Comparison of ENCODE assay signal across 1 cellular context in genomic region chr20:43558412-43559146, GRCh38.
TF ChIP-seq lines count a peak whose summit lies in the region.

SGK2 (plus strand) TSS chr20:43559027; CDS start chr20:43566496, 7,469 bp downstream.

TF ChIP-seq in HepG2, 621 proteins besides CTCF, POLR2A, EP300 and RAD21 (continued from another document and continues in another):
- TF ChIP-seq FUBP1 (CRISPR knock-in tag; IDR thresholded peaks at IDR 0.05; ENCODE audit: borderline replicate concordance): peak; percentile 94; the same call in 1 of the 2 replicates
- peak; percentile 44; the same call in 1 of the 2 replicates for TF ChIP-seq NR2F2 (IDR thresholded peaks at IDR 0.05; ENCODE audit: borderline replicate concordance, low read depth)
- TF ChIP-seq, protein P1, sequence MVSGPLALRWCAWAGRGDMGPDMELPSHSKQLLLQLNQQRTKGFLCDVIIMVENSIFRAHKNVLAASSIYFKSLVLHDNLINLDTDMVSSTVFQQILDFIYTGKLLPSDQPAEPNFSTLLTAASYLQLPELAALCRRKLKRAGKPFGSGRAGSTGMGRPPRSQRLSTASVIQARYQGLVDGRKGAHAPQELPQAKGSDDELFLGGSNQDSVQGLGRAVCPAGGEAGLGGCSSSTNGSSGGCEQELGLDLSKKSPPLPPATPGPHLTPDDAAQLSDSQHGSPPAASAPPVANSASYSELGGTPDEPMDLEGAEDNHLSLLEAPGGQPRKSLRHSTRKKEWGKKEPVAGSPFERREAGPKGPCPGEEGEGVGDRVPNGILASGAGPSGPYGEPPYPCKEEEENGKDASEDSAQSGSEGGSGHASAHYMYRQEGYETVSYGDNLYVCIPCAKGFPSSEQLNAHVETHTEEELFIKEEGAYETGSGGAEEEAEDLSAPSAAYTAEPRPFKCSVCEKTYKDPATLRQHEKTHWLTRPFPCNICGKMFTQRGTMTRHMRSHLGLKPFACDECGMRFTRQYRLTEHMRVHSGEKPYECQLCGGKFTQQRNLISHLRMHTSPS (CRISPR knock-in tag; IDR thresholded peaks at IDR 0.05; ENCODE audit: low read depth): no peak; the same call in none of the 2 replicates
- TF ChIP-seq ZBTB26 (CRISPR knock-in tag; IDR thresholded peaks at IDR 0.05; ENCODE audit: borderline replicate concordance): peak; percentile 61
- TF ChIP-seq RBAK (CRISPR knock-in tag; IDR thresholded peaks at IDR 0.05): peak; percentile 73; the same call in 1 of the 2 replicates
- TF ChIP-seq, protein P2, sequence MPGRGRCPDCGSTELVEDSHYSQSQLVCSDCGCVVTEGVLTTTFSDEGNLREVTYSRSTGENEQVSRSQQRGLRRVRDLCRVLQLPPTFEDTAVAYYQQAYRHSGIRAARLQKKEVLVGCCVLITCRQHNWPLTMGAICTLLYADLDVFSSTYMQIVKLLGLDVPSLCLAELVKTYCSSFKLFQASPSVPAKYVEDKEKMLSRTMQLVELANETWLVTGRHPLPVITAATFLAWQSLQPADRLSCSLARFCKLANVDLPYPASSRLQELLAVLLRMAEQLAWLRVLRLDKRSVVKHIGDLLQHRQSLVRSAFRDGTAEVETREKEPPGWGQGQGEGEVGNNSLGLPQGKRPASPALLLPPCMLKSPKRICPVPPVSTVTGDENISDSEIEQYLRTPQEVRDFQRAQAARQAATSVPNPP (CRISPR knock-in tag; IDR thresholded peaks at IDR 0.05): no peak
- TF ChIP-seq FIP1L1 (IDR thresholded peaks at IDR 0.05; ENCODE audit: borderline replicate concordance, insufficient read depth, low read depth, low read length): peak; percentile 95; the same call in 1 of the 2 replicates
- peak; percentile 82 for TF ChIP-seq ZFP91 (CRISPR knock-in tag; IDR thresholded peaks at IDR 0.05; ENCODE audit: borderline replicate concordance)
- TF ChIP-seq CERS6 (CRISPR knock-in tag; IDR thresholded peaks at IDR 0.05): no peak
- TF ChIP-seq ZNF34 (CRISPR knock-in tag; IDR thresholded peaks at IDR 0.05; ENCODE audit: borderline replicate concordance): 0 out of 2 replicates have a peak, but pooled peaks have one; percentile 28
- TF ChIP-seq ATM (IDR thresholded peaks at IDR 0.05; ENCODE audit: borderline replicate concordance): no peak
- 0 out of 2 replicates have a peak, but pooled peaks have one; percentile 40 for TF ChIP-seq ZFP36L1 (CRISPR knock-in tag; IDR thresholded peaks at IDR 0.05)
- TF ChIP-seq, protein P3, sequence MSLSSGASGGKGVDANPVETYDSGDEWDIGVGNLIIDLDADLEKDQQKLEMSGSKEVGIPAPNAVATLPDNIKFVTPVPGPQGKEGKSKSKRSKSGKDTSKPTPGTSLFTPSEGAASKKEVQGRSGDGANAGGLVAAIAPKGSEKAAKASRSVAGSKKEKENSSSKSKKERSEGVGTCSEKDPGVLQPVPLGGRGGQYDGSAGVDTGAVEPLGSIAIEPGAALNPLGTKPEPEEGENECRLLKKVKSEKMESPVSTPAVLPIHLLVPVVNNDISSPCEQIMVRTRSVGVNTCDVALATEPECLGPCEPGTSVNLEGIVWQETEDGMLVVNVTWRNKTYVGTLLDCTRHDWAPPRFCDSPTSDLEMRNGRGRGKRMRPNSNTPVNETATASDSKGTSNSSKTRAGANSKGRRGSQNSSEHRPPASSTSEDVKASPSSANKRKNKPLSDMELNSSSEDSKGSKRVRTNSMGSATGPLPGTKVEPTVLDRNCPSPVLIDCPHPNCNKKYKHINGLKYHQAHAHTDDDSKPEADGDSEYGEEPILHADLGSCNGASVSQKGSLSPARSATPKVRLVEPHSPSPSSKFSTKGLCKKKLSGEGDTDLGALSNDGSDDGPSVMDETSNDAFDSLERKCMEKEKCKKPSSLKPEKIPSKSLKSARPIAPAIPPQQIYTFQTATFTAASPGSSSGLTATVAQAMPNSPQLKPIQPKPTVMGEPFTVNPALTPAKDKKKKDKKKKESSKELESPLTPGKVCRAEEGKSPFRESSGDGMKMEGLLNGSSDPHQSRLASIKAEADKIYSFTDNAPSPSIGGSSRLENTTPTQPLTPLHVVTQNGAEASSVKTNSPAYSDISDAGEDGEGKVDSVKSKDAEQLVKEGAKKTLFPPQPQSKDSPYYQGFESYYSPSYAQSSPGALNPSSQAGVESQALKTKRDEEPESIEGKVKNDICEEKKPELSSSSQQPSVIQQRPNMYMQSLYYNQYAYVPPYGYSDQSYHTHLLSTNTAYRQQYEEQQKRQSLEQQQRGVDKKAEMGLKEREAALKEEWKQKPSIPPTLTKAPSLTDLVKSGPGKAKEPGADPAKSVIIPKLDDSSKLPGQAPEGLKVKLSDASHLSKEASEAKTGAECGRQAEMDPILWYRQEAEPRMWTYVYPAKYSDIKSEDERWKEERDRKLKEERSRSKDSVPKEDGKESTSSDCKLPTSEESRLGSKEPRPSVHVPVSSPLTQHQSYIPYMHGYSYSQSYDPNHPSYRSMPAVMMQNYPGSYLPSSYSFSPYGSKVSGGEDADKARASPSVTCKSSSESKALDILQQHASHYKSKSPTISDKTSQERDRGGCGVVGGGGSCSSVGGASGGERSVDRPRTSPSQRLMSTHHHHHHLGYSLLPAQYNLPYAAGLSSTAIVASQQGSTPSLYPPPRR (CRISPR knock-in tag; IDR thresholded peaks at IDR 0.05; ENCODE audit: borderline replicate concordance): peak; percentile 79; the same call in 1 of the 2 replicates
- peak; percentile 38; the same call in 1 of the 2 replicates for TF ChIP-seq GATAD1 (CRISPR knock-in tag; IDR thresholded peaks at IDR 0.05)
- no peak for TF ChIP-seq TMF1 (CRISPR knock-in tag; IDR thresholded peaks at IDR 0.05; ENCODE audit: low read depth)
- peak; percentile 95; the same call in 1 of the 2 replicates for TF ChIP-seq ZNF619 (CRISPR knock-in tag; IDR thresholded peaks at IDR 0.05)
- peak; percentile 90; the same call in 1 of the 2 replicates for TF ChIP-seq NR1H2 (CRISPR knock-in tag; IDR thresholded peaks at IDR 0.05; ENCODE audit: borderline replicate concordance, low read depth)
- TF ChIP-seq RNF2 (conservative IDR thresholded peaks at IDR 0.05; ENCODE audit: low read depth): peak; percentile 16; the same call in 1 of the 2 replicates
- TF ChIP-seq RFX5 (IDR thresholded peaks at IDR 0.05; ENCODE audit: low read depth, low read length): peak; percentile 46; the same call in 1 of the 2 replicates
- TF ChIP-seq ARID4A (CRISPR knock-in tag; IDR thresholded peaks at IDR 0.05; ENCODE audit: borderline replicate concordance): peak; percentile 90
- TF ChIP-seq MED13 (CRISPR knock-in tag; IDR thresholded peaks at IDR 0.05): no peak
- TF ChIP-seq CREB1 (IDR thresholded peaks at IDR 0.05): peak; percentile 6; the same call in 1 of the 2 replicates
- 0 out of 2 replicates have a peak, but pooled peaks have one; percentile 19 for TF ChIP-seq CREB1 (CRISPR knock-in tag; IDR thresholded peaks at IDR 0.05)
- TF ChIP-seq, protein P4, sequence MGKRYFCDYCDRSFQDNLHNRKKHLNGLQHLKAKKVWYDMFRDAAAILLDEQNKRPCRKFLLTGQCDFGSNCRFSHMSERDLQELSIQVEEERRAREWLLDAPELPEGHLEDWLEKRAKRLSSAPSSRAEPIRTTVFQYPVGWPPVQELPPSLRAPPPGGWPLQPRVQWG (CRISPR knock-in tag; IDR thresholded peaks at IDR 0.05; ENCODE audit: borderline replicate concordance, low read depth): no peak
- peak; percentile 96 for TF ChIP-seq FOSL2 (CRISPR knock-in tag; IDR thresholded peaks at IDR 0.05)
- TF ChIP-seq SMARCE1 (IDR thresholded peaks at IDR 0.05; ENCODE audit: borderline replicate concordance): no peak
- peak; percentile 92 for TF ChIP-seq MAFF (IDR thresholded peaks at IDR 0.05; ENCODE audit: low read depth, low read length)
- TF ChIP-seq AGO1 (IDR thresholded peaks at IDR 0.05; ENCODE audit: low read depth, low read length, poor library complexity, severe bottlenecking): no peak
- TF ChIP-seq, protein P5, sequence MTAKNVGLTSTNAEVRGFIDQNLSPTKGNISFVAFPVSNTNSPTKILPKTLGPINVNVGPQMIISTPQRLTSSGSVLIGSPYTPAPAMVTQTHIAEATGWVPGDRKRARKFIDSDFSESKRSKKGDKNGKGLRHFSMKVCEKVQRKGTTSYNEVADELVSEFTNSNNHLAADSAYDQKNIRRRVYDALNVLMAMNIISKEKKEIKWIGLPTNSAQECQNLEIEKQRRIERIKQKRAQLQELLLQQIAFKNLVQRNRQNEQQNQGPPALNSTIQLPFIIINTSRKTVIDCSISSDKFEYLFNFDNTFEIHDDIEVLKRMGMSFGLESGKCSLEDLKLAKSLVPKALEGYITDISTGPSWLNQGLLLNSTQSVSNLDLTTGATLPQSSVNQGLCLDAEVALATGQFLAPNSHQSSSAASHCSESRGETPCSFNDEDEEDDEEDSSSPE (CRISPR knock-in tag; IDR thresholded peaks at IDR 0.05): 0 out of 2 replicates have a peak, but pooled peaks have one; percentile 3
- TF ChIP-seq MEIS2 (CRISPR knock-in tag; IDR thresholded peaks at IDR 0.05): peak; percentile 98
- TF ChIP-seq RBM22 (optimal IDR thresholded peaks at IDR 0.05; ENCODE audit: low read length): peak; percentile 46
- no peak for TF ChIP-seq GABPA (IDR thresholded peaks at IDR 0.05; ENCODE audit: low read depth, low read length)
- no peak for TF ChIP-seq GABPA (CRISPR knock-in tag; IDR thresholded peaks at IDR 0.05; ENCODE audit: low read depth)
- no peak for TF ChIP-seq ZBTB2 (CRISPR knock-in tag; IDR thresholded peaks at IDR 0.05; ENCODE audit: low read depth)
